Comparison of ENCODE assay signal across 8 cellular contexts in genomic region chr2:27070653-27071276, GRCh38. TPM values are rescaled to one million over a fixed set of nuclear protein-coding genes. Genes with fewer than 3 reads are reported as not detected.
A peak's percentile ranks its signal among the peaks of the same experiment; 100 is the strongest.
DNase-seq lines count a peak whose midpoint lies in the region; ATAC-seq and TF ChIP-seq lines count a peak whose summit lies in the region.

No MANE protein-coding gene starts in this region.

- TF ChIP-seq CTCF in BE2C (IDR thresholded peaks at IDR 0.05; ENCODE audit: low read depth, low read length) (no peak), HL-60 (IDR thresholded peaks at IDR 0.05; ENCODE audit: insufficient read depth, low read length) (no peak), chondrocyte (IDR thresholded peaks at IDR 0.05) (no peak)

- H3K27me3 Mint-ChIP-seq in chondrocyte (ENCODE audit: low read depth) (no peaks in the 10 kb centered on the region), naive B cell (no peaks in the 10 kb centered on the region)

- peaks cover 21% of the 10 kb centered on the region for H3K4me1 ChIP-seq in BE2C

- H3K27ac Mint-ChIP-seq in chondrocyte (ENCODE audit: unreplicated experiment) (peak overlapping the region; percentile 94), naive B cell (peak overlapping the region; percentile 92 to 99 (median 97))

- no peaks in the 10 kb centered on the region for H3K27me3 ChIP-seq in BE2C
- no peaks in the 10 kb centered on the region for H3K27me3 ChIP-seq in HL-60 (ENCODE audit: insufficient read depth, poor library complexity, severe bottlenecking)

- peaks cover 68% of the 10 kb centered on the region for H3K4me1 Mint-ChIP-seq in chondrocyte (ENCODE audit: low read depth)
- H3K4me1 Mint-ChIP-seq in naive B cell, result peaks cover 41 to 72% (median 70%) of the 10 kb centered on the region in 3 donors

- peak; percentile 1 to 6 for ATAC-seq in naive B cell (ENCODE audit: low read depth in 2 of 2)
- no peak for ATAC-seq in HG03159 (IDR thresholded peaks at IDR 0.05; ENCODE audit: unreplicated experiment)
- ATAC-seq in HG03342 (IDR thresholded peaks at IDR 0.05; ENCODE audit: unreplicated experiment), result no peak

- H3K4me3 Mint-ChIP-seq in chondrocyte (ENCODE audit: unreplicated experiment) (peak overlapping the region; percentile 96), naive B cell (peak overlapping the region; percentile 95 to 98 (median 97))

- DNase-seq in BE2C (no peak), HL-60 (ENCODE audit: low read depth in 1 of 2, low spot score in 1 of 2) (no peak), chondrocyte (ENCODE audit: low spot score) (no peak), naive B cell (no peak), CD1c-positive myeloid dendritic cell (ENCODE audit: extremely low spot score) (no peak), inferior parietal cortex (ENCODE audit: extremely low spot score) (no peak)

- H3K9me3 Mint-ChIP-seq in chondrocyte (ENCODE audit: low read depth) (no peaks in the 10 kb centered on the region), naive B cell (no peaks in the 10 kb centered on the region)

- H3K36me3 ChIP-seq in BE2C, result peaks cover 20% of the 10 kb centered on the region

- peak overlapping the region; percentile 99 for H3K4me3 ChIP-seq in BE2C (ENCODE audit: low read depth, low read length)
- H3K4me3 ChIP-seq in HL-60 (replicated peaks; ENCODE audit: insufficient read depth, low read length), result peak overlapping the region; percentile 92

- H3K36me3 Mint-ChIP-seq in chondrocyte (ENCODE audit: low read depth), result peaks cover 17% of the 10 kb centered on the region
- no peaks in the 10 kb centered on the region for H3K36me3 Mint-ChIP-seq in naive B cell

- H3K9me3 ChIP-seq in BE2C, result no peaks in the 10 kb centered on the region

- H3K27ac ChIP-seq in HL-60 (replicated peaks), result peak overlapping the region; percentile 74

RNA-seq across cellular contexts. Expression of gene OST4, which starts 0.7 kb away (rescaled TPM):
- polyA plus RNA-seq in BE2C (2012; ENCODE audit: insufficient read depth, insufficient read length, low read depth), result 1,823 TPM
- total RNA-seq in chondrocyte, result 473 to 494 TPM (median 478 TPM) in 3 replicates
- polyA plus RNA-seq in naive B cell (ENCODE audit: low read depth in 6 of 6), result 100 to 1,000 TPM; 594 to 733 (median 606) TPM

RNA-seq across cellular contexts. Expression of gene EMILIN1, which starts 7.7 kb away (rescaled TPM):
- 295 TPM for polyA plus RNA-seq in BE2C (2012; ENCODE audit: insufficient read depth, insufficient read length, low read depth)
- total RNA-seq in chondrocyte, result 180 to 235 TPM (median 182 TPM) in 3 replicates
- 1 to 10 TPM in 2 of 6 donors, under 1 TPM in 4; 0.28 to 1.1 (median 0.77) TPM for polyA plus RNA-seq in naive B cell (ENCODE audit: low read depth in 6 of 6)

RNA-seq across cellular contexts. Expression of gene KHK, which starts 15.8 kb away (rescaled TPM):
- polyA plus RNA-seq in BE2C (2012; ENCODE audit: insufficient read depth, insufficient read length, low read depth), result 9.2 TPM
- total RNA-seq in chondrocyte, result 1.2 to 1.9 TPM (median 1.3 TPM) in 3 replicates
- polyA plus RNA-seq in naive B cell (ENCODE audit: low read depth in 6 of 6), result 1 to 10 TPM; 3.3 to 8.9 (median 5.6) TPM

RNA-seq across cellular contexts. Expression of gene AGBL5, which starts 19.3 kb away (rescaled TPM):
- 40.9 TPM for polyA plus RNA-seq in BE2C (2012; ENCODE audit: insufficient read depth, insufficient read length, low read depth)
- total RNA-seq in chondrocyte, result 14.0 to 31.8 TPM (median 16.3 TPM) in 3 replicates
- 10 to 100 TPM in 3 of 6 donors, 1 to 10 TPM in 3; 7.8 to 11.6 (median 10.1) TPM for polyA plus RNA-seq in naive B cell (ENCODE audit: low read depth in 6 of 6)

RNA-seq across cellular contexts. Expression of gene TMEM214, which starts 38.0 kb away (rescaled TPM):
- polyA plus RNA-seq in BE2C (2012; ENCODE audit: insufficient read depth, insufficient read length, low read depth), result 78.9 TPM
- 107 to 166 TPM (median 110 TPM) in 3 replicates for total RNA-seq in chondrocyte
- 10 to 100 TPM; 16.6 to 32.9 (median 24.6) TPM for polyA plus RNA-seq in naive B cell (ENCODE audit: low read depth in 6 of 6)

Comparison
In these comparisons a context has a peak if more than half of its experiments do, and no peak if none do; other contexts are left out.
1. ATAC-seq: peak in naive B cell (2 of 2); none in HG03159 (single experiment) and HG03342 (single experiment).